In the genomic region with DNA sequence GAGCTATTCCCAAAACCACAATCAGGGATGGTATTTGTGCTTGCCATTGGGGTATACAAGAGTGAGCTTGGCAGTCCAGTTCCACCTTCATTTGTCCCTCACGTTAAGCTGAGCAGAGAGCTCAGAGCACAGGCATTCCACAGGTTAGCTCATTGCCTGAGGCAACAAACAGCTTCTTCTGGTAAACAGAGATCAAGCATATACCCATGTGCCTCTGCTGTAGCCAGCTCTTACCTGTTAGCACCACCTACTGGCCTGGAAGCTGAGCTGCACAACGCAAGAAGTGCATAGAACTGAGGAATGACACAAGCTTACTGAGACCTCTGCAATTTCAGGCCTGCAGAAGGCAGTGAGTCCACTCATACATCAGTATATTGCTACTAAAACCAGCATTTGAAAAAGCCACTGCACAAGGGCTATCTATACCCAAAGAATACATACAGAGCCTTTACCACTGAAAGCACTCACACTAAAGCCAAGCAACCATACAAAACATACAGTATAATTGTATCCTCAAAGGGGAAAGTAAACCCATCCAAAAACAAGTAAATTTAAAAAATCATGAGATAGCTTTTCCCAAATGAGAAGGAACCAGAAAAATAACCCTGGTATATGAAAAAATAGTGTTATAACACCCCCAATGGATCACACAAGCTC, we compare ENCODE assay signal across 8 cellular contexts.
A peak's percentile ranks its signal among the peaks of the same experiment; 100 is the strongest.
DNase-seq lines count a peak whose midpoint lies in the region; ATAC-seq and TF ChIP-seq lines count a peak whose summit lies in the region.

No MANE protein-coding gene starts in this region.

- intact Hi-C loops in upper lobe of right lung (cut with DNase I): no loop called here

- no peak overlapping the region for H3K27ac ChIP-seq in upper lobe of right lung

- peaks cover 4% of the 10 kb centered on the region for H3K9me3 ChIP-seq in upper lobe of right lung

- peak in 1 of 2 donors; percentile 11 for DNase-seq in stimulated activated naive CD8-positive, alpha-beta T cell treated with anti-CD3 and anti-CD28 coated beads, Interleukin-15, amount 100 ng/mL, for 72 hours
- no peak for DNase-seq in stimulated activated naive CD8-positive, alpha-beta T cell treated with anti-CD3 and anti-CD28 coated beads, Interleukin-15, Interleukin-2, amounts not matched to agents 100 U/mL and 50 U/mL, for 24 hours
- peak; percentile 2 for DNase-seq in NCI-H146 treated with DMSO at 0.1 percent for 48 hours (lab: John Stamatoyannopoulos, UW; ENCODE audit: unreplicated experiment)
- DNase-seq in choroid plexus epithelial cell (ENCODE audit: low read depth): peak; percentile 82
- DNase-seq in upper lobe of right lung: no peak
- DNase-seq in KG1 (lab: John Stamatoyannopoulos, UW): no peak
- DNase-seq in activated T-cell treated with anti-CD3 and anti-CD28 coated beads, Interleukin-2, amount 50 U/mL, for 48 hours: no peak

- H3K9me3 Mint-ChIP-seq in stimulated activated naive CD8-positive, alpha-beta T cell treated with anti-CD3 and anti-CD28 coated beads, Interleukin-15, amount 100 ng/mL, for 72 hours: peaks cover 0 to 4% of the 10 kb centered on the region in 2 donors

- no peaks in the 10 kb centered on the region for H3K27me3 ChIP-seq in upper lobe of right lung

- no peak overlapping the region for H3K4me3 Mint-ChIP-seq in stimulated activated naive CD8-positive, alpha-beta T cell treated with anti-CD3 and anti-CD28 coated beads, Interleukin-15, amount 100 ng/mL, for 72 hours

- H3K4me3 ChIP-seq in choroid plexus epithelial cell (ENCODE audit: low read depth, low read length) (no peak overlapping the region), upper lobe of right lung (no peak overlapping the region)

- TF ChIP-seq CTCF in choroid plexus epithelial cell (conservative IDR thresholded peaks at IDR 0.05; ENCODE audit: low read depth, low read length) (peak; percentile 88), upper lobe of right lung (IDR thresholded peaks at IDR 0.05) (peak; percentile 20)

- H3K27me3 Mint-ChIP-seq in stimulated activated naive CD8-positive, alpha-beta T cell treated with anti-CD3 and anti-CD28 coated beads, Interleukin-15, amount 100 ng/mL, for 72 hours: no peaks in the 10 kb centered on the region

- H3K36me3 ChIP-seq in upper lobe of right lung: no peaks in the 10 kb centered on the region

- no peaks in the 10 kb centered on the region for H3K4me1 ChIP-seq in upper lobe of right lung

- H3K4me1 Mint-ChIP-seq in stimulated activated naive CD8-positive, alpha-beta T cell treated with anti-CD3 and anti-CD28 coated beads, Interleukin-15, amount 100 ng/mL, for 72 hours: no peaks in the 10 kb centered on the region

- H3K27ac Mint-ChIP-seq in stimulated activated naive CD8-positive, alpha-beta T cell treated with anti-CD3 and anti-CD28 coated beads, Interleukin-15, amount 100 ng/mL, for 72 hours: no peak overlapping the region

- ATAC-seq in stimulated activated naive CD8-positive, alpha-beta T cell treated with anti-CD3 and anti-CD28 coated beads, Interleukin-15, amount 100 ng/mL, for 72 hours: peak; percentile 46
- no peak for ATAC-seq in stimulated activated naive CD8-positive, alpha-beta T cell treated with anti-CD3 and anti-CD28 coated beads, Interleukin-15, Interleukin-2, amounts not matched to agents 100 U/mL and 50 U/mL, for 24 hours
- ATAC-seq in HG02870 (IDR thresholded peaks at IDR 0.05; ENCODE audit: unreplicated experiment) (peak; percentile 97), upper lobe of right lung (peak; percentile 65)

Comparison
In these comparisons a context has a peak if more than half of its experiments do, and no peak if none do; other contexts are left out.
1. DNase-seq: peak in NCI-H146 treated with DMSO at 0.1 percent for 48 hours (single experiment) and choroid plexus epithelial cell (single experiment); none in stimulated activated naive CD8-positive, alpha-beta T cell treated with anti-CD3 and anti-CD28 coated beads, Interleukin-15, Interleukin-2, amounts not matched to agents 100 U/mL and 50 U/mL, for 24 hours (single experiment), upper lobe of right lung (single experiment), KG1 (single experiment) and activated T-cell treated with anti-CD3 and anti-CD28 coated beads, Interleukin-2, amount 50 U/mL, for 48 hours (0 of 2).